1 cellular context compared by ENCODE assay signal in genomic region chr2:5727242-5727641, GRCh38.
TF ChIP-seq lines count a peak whose summit lies in the region.

No MANE protein-coding gene starts in this region.

TF ChIP-seq in GM23338, 12 proteins besides CTCF, POLR2A, EP300 and RAD21 (continued from another document):
- TF ChIP-seq POLR2AphosphoS5 (IDR thresholded peaks at IDR 0.05; ENCODE audit: low read depth) = no peak
- no peak for TF ChIP-seq ETS1 (IDR thresholded peaks at IDR 0.05)
- TF ChIP-seq, protein P1, sequence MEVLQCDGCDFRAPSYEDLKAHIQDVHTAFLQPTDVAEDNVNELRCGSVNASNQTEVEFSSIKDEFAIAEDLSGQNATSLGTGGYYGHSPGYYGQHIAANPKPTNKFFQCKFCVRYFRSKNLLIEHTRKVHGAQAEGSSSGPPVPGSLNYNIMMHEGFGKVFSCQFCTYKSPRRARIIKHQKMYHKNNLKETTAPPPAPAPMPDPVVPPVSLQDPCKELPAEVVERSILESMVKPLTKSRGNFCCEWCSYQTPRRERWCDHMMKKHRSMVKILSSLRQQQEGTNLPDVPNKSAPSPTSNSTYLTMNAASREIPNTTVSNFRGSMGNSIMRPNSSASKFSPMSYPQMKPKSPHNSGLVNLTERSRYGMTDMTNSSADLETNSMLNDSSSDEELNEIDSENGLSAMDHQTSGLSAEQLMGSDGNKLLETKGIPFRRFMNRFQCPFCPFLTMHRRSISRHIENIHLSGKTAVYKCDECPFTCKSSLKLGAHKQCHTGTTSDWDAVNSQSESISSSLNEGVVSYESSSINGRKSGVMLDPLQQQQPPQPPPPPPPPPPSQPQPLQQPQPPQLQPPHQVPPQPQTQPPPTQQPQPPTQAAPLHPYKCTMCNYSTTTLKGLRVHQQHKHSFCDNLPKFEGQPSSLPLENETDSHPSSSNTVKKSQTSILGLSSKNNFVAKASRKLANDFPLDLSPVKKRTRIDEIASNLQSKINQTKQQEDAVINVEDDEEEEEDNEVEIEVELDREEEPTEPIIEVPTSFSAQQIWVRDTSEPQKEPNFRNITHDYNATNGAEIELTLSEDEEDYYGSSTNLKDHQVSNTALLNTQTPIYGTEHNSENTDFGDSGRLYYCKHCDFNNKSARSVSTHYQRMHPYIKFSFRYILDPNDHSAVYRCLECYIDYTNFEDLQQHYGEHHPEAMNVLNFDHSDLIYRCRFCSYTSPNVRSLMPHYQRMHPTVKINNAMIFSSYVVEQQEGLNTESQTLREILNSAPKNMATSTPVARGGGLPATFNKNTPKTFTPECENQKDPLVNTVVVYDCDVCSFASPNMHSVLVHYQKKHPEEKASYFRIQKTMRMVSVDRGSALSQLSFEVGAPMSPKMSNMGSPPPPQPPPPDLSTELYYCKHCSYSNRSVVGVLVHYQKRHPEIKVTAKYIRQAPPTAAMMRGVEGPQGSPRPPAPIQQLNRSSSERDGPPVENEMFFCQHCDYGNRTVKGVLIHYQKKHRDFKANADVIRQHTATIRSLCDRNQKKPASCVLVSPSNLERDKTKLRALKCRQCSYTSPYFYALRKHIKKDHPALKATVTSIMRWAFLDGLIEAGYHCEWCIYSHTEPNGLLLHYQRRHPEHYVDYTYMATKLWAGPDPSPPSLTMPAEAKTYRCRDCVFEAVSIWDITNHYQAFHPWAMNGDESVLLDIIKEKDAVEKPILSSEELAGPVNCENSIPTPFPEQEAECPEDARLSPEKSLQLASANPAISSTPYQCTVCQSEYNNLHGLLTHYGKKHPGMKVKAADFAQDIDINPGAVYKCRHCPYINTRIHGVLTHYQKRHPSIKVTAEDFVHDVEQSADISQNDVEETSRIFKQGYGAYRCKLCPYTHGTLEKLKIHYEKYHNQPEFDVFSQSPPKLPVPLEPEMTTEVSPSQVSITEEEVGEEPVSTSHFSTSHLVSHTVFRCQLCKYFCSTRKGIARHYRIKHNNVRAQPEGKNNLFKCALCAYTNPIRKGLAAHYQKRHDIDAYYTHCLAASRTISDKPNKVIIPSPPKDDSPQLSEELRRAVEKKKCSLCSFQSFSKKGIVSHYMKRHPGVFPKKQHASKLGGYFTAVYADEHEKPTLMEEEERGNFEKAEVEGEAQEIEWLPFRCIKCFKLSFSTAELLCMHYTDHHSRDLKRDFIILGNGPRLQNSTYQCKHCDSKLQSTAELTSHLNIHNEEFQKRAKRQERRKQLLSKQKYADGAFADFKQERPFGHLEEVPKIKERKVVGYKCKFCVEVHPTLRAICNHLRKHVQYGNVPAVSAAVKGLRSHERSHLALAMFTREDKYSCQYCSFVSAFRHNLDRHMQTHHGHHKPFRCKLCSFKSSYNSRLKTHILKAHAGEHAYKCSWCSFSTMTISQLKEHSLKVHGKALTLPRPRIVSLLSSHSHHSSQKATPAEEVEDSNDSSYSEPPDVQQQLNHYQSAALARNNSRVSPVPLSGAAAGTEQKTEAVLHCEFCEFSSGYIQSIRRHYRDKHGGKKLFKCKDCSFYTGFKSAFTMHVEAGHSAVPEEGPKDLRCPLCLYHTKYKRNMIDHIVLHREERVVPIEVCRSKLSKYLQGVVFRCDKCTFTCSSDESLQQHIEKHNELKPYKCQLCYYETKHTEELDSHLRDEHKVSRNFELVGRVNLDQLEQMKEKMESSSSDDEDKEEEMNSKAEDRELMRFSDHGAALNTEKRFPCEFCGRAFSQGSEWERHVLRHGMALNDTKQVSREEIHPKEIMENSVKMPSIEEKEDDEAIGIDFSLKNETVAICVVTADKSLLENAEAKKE (CRISPR knock-in tag; IDR thresholded peaks at IDR 0.05) = no peak
- TF ChIP-seq CREB1 (CRISPR knock-in tag; IDR thresholded peaks at IDR 0.05; ENCODE audit: low read depth) = no peak
- TF ChIP-seq STAT1 (IDR thresholded peaks at IDR 0.05; ENCODE audit: unreplicated experiment) = no peak
- no peak for TF ChIP-seq JUNB (IDR thresholded peaks at IDR 0.05; ENCODE audit: unreplicated experiment)
- TF ChIP-seq ZNF331 (CRISPR knock-in tag; IDR thresholded peaks at IDR 0.05; ENCODE audit: low read depth) = no peak
- no peak for TF ChIP-seq NANOG (IDR thresholded peaks at IDR 0.05; ENCODE audit: borderline replicate concordance)
